ENCODE assay signal across 9 cellular contexts in genomic region chr16:48244863-48245195, GRCh38. TPM values are rescaled to one million over a fixed set of nuclear protein-coding genes. Genes with fewer than 3 reads are reported as not detected.
DNase-seq lines count a peak whose midpoint lies in the region; ATAC-seq lines count a peak whose summit lies in the region.
"Had no signal": no experiment of that assay in that cellular context is flagged by ENCODE, and none has a peak within 500 bp of the region (broad histone marks: within the 10 kb centered on the region; RNA-seq: fewer than 3 reads in every experiment).

No MANE protein-coding gene starts in this region.

- ATAC-seq in activated T-helper 17 cell treated with anti-CD3 and anti-CD28 coated beads, Interleukin-2, amount 50 U/mL, for 72 hours (replicated peaks), result no peak
- no peak for ATAC-seq in GM21390 (IDR thresholded peaks at IDR 0.05; ENCODE audit: unreplicated experiment)

- H3K4me1 Mint-ChIP-seq in activated T-helper 17 cell treated with anti-CD3 and anti-CD28 coated beads, Interleukin-2, amount 50 U/mL, for 72 hours, result peaks cover 19% of the 10 kb centered on the region

- H3K9ac ChIP-seq in iPS-20b (ENCODE audit: low read depth, low read length), result peak overlapping the region; percentile 83
- H3K9ac ChIP-seq in stomach smooth muscle (ENCODE audit: low read length in 2 of 2), result peak overlapping the region; percentile 96 to 97

- H3K4me3 Mint-ChIP-seq in activated T-helper 17 cell treated with anti-CD3 and anti-CD28 coated beads, Interleukin-2, amount 50 U/mL, for 72 hours, result peak overlapping the region; percentile 97

- H3K27ac ChIP-seq in iPS-20b (ENCODE audit: low read length), result no peak overlapping the region
- peak overlapping the region; percentile 75 for H3K27ac ChIP-seq in stomach smooth muscle (ENCODE audit: low read length)

- peak overlapping the region; percentile 98 for H3K27ac Mint-ChIP-seq in activated T-helper 17 cell treated with anti-CD3 and anti-CD28 coated beads, Interleukin-2, amount 50 U/mL, for 72 hours

- H3K36me3 ChIP-seq in iPS-20b (ENCODE audit: insufficient read depth, low read depth, low read length) (no peaks in the 10 kb centered on the region), stomach smooth muscle (ENCODE audit: control insufficient read depth in 2 of 2, insufficient read depth in 2 of 2, low read length in 2 of 2) (no peaks in the 10 kb centered on the region)

- H3K36me3 Mint-ChIP-seq in activated T-helper 17 cell treated with anti-CD3 and anti-CD28 coated beads, Interleukin-2, amount 50 U/mL, for 72 hours (ENCODE audit: low read depth), result peaks cover 9% of the 10 kb centered on the region

- H3K4me1 ChIP-seq in iPS-20b (ENCODE audit: insufficient read depth, low read length), result peaks cover 6% of the 10 kb centered on the region; the same call in 1 of the 2 replicates
- H3K4me1 ChIP-seq in stomach smooth muscle (ENCODE audit: control insufficient read depth, insufficient read depth, low read length), result peaks cover 20% of the 10 kb centered on the region

- no peaks in the 10 kb centered on the region for H3K9me3 ChIP-seq in iPS-20b (ENCODE audit: insufficient read depth, low read depth, low read length)
- no peaks in the 10 kb centered on the region for H3K9me3 ChIP-seq in stomach smooth muscle (ENCODE audit: control insufficient read depth in 2 of 2, low read length in 2 of 2)

- no peaks in the 10 kb centered on the region for H3K9me3 Mint-ChIP-seq in activated T-helper 17 cell treated with anti-CD3 and anti-CD28 coated beads, Interleukin-2, amount 50 U/mL, for 72 hours

- DNase-seq in NCI-H748 (lab: John Stamatoyannopoulos, UW; ENCODE audit: unreplicated experiment) (peak; percentile 16), NCI-H748 treated with DMSO at 0.1 percent for 48 hours (lab: John Stamatoyannopoulos, UW) (no peak), midbrain (lab: John Stamatoyannopoulos, UW) (no peak), NCI-H2196 treated with DMSO at 0.1 percent for 48 hours (lab: John Stamatoyannopoulos, UW; ENCODE audit: unreplicated experiment) (no peak)
- DNase-seq: ACHN had no signal

- H3K27me3 ChIP-seq in iPS-20b (ENCODE audit: insufficient read depth, low read length), result no peaks in the 10 kb centered on the region
- H3K27me3 ChIP-seq in stomach smooth muscle (ENCODE audit: control insufficient read depth in 1 of 2, insufficient read depth in 2 of 2, low read length in 2 of 2), result no peaks in the 10 kb centered on the region

- no peaks in the 10 kb centered on the region for H3K27me3 Mint-ChIP-seq in activated T-helper 17 cell treated with anti-CD3 and anti-CD28 coated beads, Interleukin-2, amount 50 U/mL, for 72 hours

- peak overlapping the region; percentile 97 for H3K4me3 ChIP-seq in iPS-20b (ENCODE audit: low read length)
- H3K4me3 ChIP-seq in stomach smooth muscle (ENCODE audit: low read length in 2 of 2), result peak overlapping the region; percentile 89 to 96

RNA-seq across cellular contexts. Expression of gene LONP2, which starts 0.7 kb away (rescaled TPM):
- 10 to 100 TPM; 49.7 to 60.6 TPM for total RNA-seq in activated T-helper 17 cell treated with anti-CD3 and anti-CD28 coated beads, Interleukin-2, amount 50 U/mL, for 72 hours

RNA-seq across cellular contexts. Expression of gene ABCC11, which starts 2.5 kb away (rescaled TPM):
- under 1 TPM; 0.19 to 0.24 TPM for total RNA-seq in activated T-helper 17 cell treated with anti-CD3 and anti-CD28 coated beads, Interleukin-2, amount 50 U/mL, for 72 hours
